ENCODE assay signal across 9 cellular contexts in genomic region chr4:48127882-48128394, GRCh38. TPM values are rescaled to one million over a fixed set of nuclear protein-coding genes. Genes with fewer than 3 reads are reported as not detected.
DNase-seq lines count a peak whose midpoint lies in the region; ATAC-seq, FAIRE-seq and TF ChIP-seq lines count a peak whose summit lies in the region.
"Had no signal": no experiment of that assay in that cellular context is flagged by ENCODE, and none has a peak within 500 bp of the region (broad histone marks: within the 10 kb centered on the region; RNA-seq: fewer than 3 reads in every experiment).

No MANE protein-coding gene starts in this region.

- intact Hi-C loops in HepG2 (cut with micrococcal nuclease; ENCODE audit: unreplicated experiment) = loop anchor here (1.0 to 2.0 kb wide), 4 partner anchors 13 to 422 kb away; no protein-coding TSS in a partner anchor

- H3K4me1 ChIP-seq in HepG2 (ENCODE audit: insufficient read depth, low read length) = no peaks in the 10 kb centered on the region

- peak; percentile 70 for TF ChIP-seq CTCF in HepG2 (CRISPR knock-in tag; IDR thresholded peaks at IDR 0.05)

- peak; percentile 60 for FAIRE-seq in HepG2 (lab: Jason Lieb, UNC)
- FAIRE-seq: G401.6 had no signal

- in situ Hi-C loops in HepG2 (cut with HindIII; ENCODE audit: extremely low pct_ligation_motif_present, low pct_unique_long_range_greater_than_20kb) = no loop called here

- no peak overlapping the region for H3K4me3 ChIP-seq in HepG2 (replicated peaks in 1 of 3; ENCODE audit: insufficient read depth in 1 of 3, low read depth in 2 of 3, low read length in 3 of 3)

- H2AFZ ChIP-seq in HepG2 (ENCODE audit: low read length) = no peak overlapping the region

- H3K4me2 ChIP-seq in HepG2 (ENCODE audit: low read depth, low read length) = peak overlapping the region; percentile 52

- CTCF ChIA-PET in HepG2 (lab: Yijun Ruan, JAX; ENCODE audit: low intra/inter-chr PET ratio, low total read pairs) = interaction anchor here (0.6 to 2.7 kb wide), 4 partner anchors 13 to 835 kb away, joined by 3 to 10 read pairs (median 7); no protein-coding TSS in a partner anchor

- H3K36me3 ChIP-seq in HepG2 (replicated peaks in 1 of 2; ENCODE audit: control insufficient read depth in 1 of 2, insufficient read depth in 2 of 2, low read length in 2 of 2) = no peaks in the 10 kb centered on the region

- peak; percentile 58 for TF ChIP-seq RAD21 in HepG2 (CRISPR knock-in tag; IDR thresholded peaks at IDR 0.05)

- ATAC-seq in HG02970 (IDR thresholded peaks at IDR 0.05; ENCODE audit: low FRiP score, unreplicated experiment) (peak; percentile 78), HepG2 (peak; percentile 97)
- peak; percentile 63 to 69 for ATAC-seq in activated CD4-positive, CD25-positive, alpha-beta regulatory T cell treated with anti-CD3 and anti-CD28 coated beads, Interleukin-2, amount 50 U/mL, for 24 hours

- H3K9ac ChIP-seq in HepG2 (ENCODE audit: insufficient read depth, low read depth, low read length) = no peak overlapping the region

- no peaks in the 10 kb centered on the region for H3K9me3 ChIP-seq in HepG2 (ENCODE audit: low read length)

- no peak for TF ChIP-seq EP300 in HepG2 (IDR thresholded peaks at IDR 0.05; ENCODE audit: low read depth in 2 of 2, low read length in 2 of 2)
- TF ChIP-seq EP300 in HepG2 (CRISPR knock-in tag; IDR thresholded peaks at IDR 0.05; ENCODE audit: borderline replicate concordance) = no peak

- POLR2A ChIA-PET in HepG2 (lab: Yijun Ruan, JAX) = no interaction called here

- H3K79me2 ChIP-seq in HepG2 (ENCODE audit: insufficient read depth, low read length) = no peaks in the 10 kb centered on the region

- DNase-seq in NCI-H526 (lab: John Stamatoyannopoulos, UW) (peak; percentile 23 to 79), NCI-H526 treated with DMSO at 0.1 percent for 48 hours (lab: John Stamatoyannopoulos, UW) (no peak), NCI-H2196 treated with DMSO at 0.1 percent for 48 hours (lab: John Stamatoyannopoulos, UW; ENCODE audit: unreplicated experiment) (peak; percentile 38), cerebellar cortex (ENCODE audit: low spot score) (peak; percentile 23), HepG2 (ENCODE audit: low spot score) (peak; percentile 44)
- peak; percentile 45 to 78 (median 48) for DNase-seq in stimulated activated CD4-positive, alpha-beta T cell treated with anti-CD3 and anti-CD28 coated beads, TNF-alpha, amount 100 ng/mL, for 24 hours (ENCODE audit: low read depth in 3 of 3)

- WGBS in HepG2 (ENCODE audit: low lambda C conversion rate) = 16% methylated on average over 10 of the region's 10 CpGs

- H3K27me3 ChIP-seq in HepG2 (ENCODE audit: control insufficient read depth in 1 of 2, insufficient read depth in 2 of 2, low read length in 2 of 2) = no peaks in the 10 kb centered on the region

- no peak overlapping the region for H3K27ac ChIP-seq in HepG2 (ENCODE audit: extremely low read length, insufficient read depth, low read length)

- no TSS peak for BruUV-seq in HepG2 (replicated peaks; lab: Mats Ljungman, UMichigan)

- H4K20me1 ChIP-seq in HepG2 (ENCODE audit: insufficient read depth, low read length) = no peaks in the 10 kb centered on the region

- TF ChIP-seq POLR2A in HepG2 (IDR thresholded peaks at IDR 0.05; ENCODE audit: insufficient read depth in 1 of 2, low read depth in 2 of 2, low read length in 2 of 2) = no peak

TF ChIP-seq in HepG2, 621 proteins besides CTCF, POLR2A, EP300 and RAD21 (continues in another document):
- no peak for TF ChIP-seq TCF7 (IDR thresholded peaks at IDR 0.05; ENCODE audit: low read depth)
- TF ChIP-seq TERF1 (CRISPR knock-in tag; IDR thresholded peaks at IDR 0.05) = no peak
- TF ChIP-seq NFATC3 (CRISPR knock-in tag; IDR thresholded peaks at IDR 0.05) = no peak
- no peak for TF ChIP-seq ZNF550 (CRISPR knock-in tag; IDR thresholded peaks at IDR 0.05; ENCODE audit: borderline replicate concordance)
- TF ChIP-seq PRPF4 (IDR thresholded peaks at IDR 0.05; ENCODE audit: low read depth, low read length, poor library complexity, severe bottlenecking) = no peak
- peak; percentile 51 for TF ChIP-seq XRCC5 (optimal IDR thresholded peaks at IDR 0.05; ENCODE audit: low read length)
- no peak for TF ChIP-seq SIN3B (IDR thresholded peaks at IDR 0.05; ENCODE audit: low read length)
- TF ChIP-seq TBX2 (CRISPR knock-in tag; IDR thresholded peaks at IDR 0.05; ENCODE audit: borderline replicate concordance) = no peak
- TF ChIP-seq ZMYM2 (CRISPR knock-in tag; IDR thresholded peaks at IDR 0.05) = no peak
- TF ChIP-seq ZC3H4 (CRISPR knock-in tag; IDR thresholded peaks at IDR 0.05; ENCODE audit: borderline replicate concordance) = no peak
- TF ChIP-seq ZNF780A (CRISPR knock-in tag; IDR thresholded peaks at IDR 0.05) = no peak
- TF ChIP-seq GMEB1 (CRISPR knock-in tag; IDR thresholded peaks at IDR 0.05; ENCODE audit: borderline replicate concordance) = no peak
- TF ChIP-seq TAF15 (IDR thresholded peaks at IDR 0.05; ENCODE audit: low read depth, low read length, poor library complexity, severe bottlenecking) = no peak

RNA-seq across cellular contexts. Expression of gene TXK, which starts 6.1 kb away (rescaled TPM):
- total RNA-seq in HepG2 (2016; rRNA removed; fragmentation: Illumina TruSeq; extraction: Trizol) = not detected in 2 replicates
- not detected in 2 replicates for total RNA-seq in HepG2 (2016; cell fraction: cytosol; rRNA removed; fragmentation: Illumina TruSeq; extraction: Trizol; ENCODE audit: low read depth)
- total RNA-seq in HepG2 (2016; cell fraction: insoluble cytoplasmic fraction; rRNA removed; fragmentation: Illumina TruSeq; extraction: Trizol) = not detected in 2 replicates
- total RNA-seq in HepG2 (2016; cell fraction: membrane; rRNA removed; fragmentation: Illumina TruSeq; extraction: Trizol) = not detected in 2 replicates
- total RNA-seq in HepG2 (2016; cell fraction: nucleus; rRNA removed; fragmentation: Illumina TruSeq; extraction: Trizol) = not detected in 2 replicates
- polyA plus RNA-seq in HepG2 (2011; rRNA removed) = not detected in 2 replicates
- not detected in 2 replicates for polyA plus RNA-seq in HepG2 (2011; cell fraction: cytosol; rRNA removed)
- polyA plus RNA-seq in HepG2 (2011; cell fraction: nucleus; rRNA removed) = not detected in 2 replicates
- polyA plus RNA-seq in HepG2 (2012) = not detected in 2 replicates
- not detected in 2 replicates for polyA plus RNA-seq in HepG2 (2016; cell fraction: cytosol; fragmentation: Illumina TruSeq; extraction: Trizol; ENCODE audit: low read depth)
- polyA plus RNA-seq in HepG2 (2016; cell fraction: insoluble cytoplasmic fraction; fragmentation: Illumina TruSeq; extraction: Trizol; ENCODE audit: low read depth) = not detected in 2 replicates
- polyA plus RNA-seq in HepG2 (2016; cell fraction: membrane; fragmentation: Illumina TruSeq; extraction: Trizol; ENCODE audit: low read depth) = not detected in 2 replicates
- not detected in 2 replicates for polyA plus RNA-seq in HepG2 (2016; cell fraction: nucleus; fragmentation: Illumina TruSeq; extraction: Trizol; ENCODE audit: insufficient read depth, low read depth)
- not detected in 2 replicates for polyA minus RNA-seq in HepG2 (2011; rRNA and poly(A)+ RNA removed; ENCODE audit: low replicate concordance)
- not detected in 2 replicates for polyA minus RNA-seq in HepG2 (2011; cell fraction: cytosol; rRNA and poly(A)+ RNA removed)
- not detected in 2 replicates for polyA minus RNA-seq in HepG2 (2011; cell fraction: nucleus; rRNA and poly(A)+ RNA removed)
